Comparison of ENCODE assay signal across 12 cellular contexts in genomic region chr1:26923711-26924110, GRCh38. TPM values are rescaled to one million over a fixed set of nuclear protein-coding genes. Genes with fewer than 3 reads are reported as not detected.
A peak's percentile ranks its signal among the peaks of the same experiment; 100 is the strongest.
DNase-seq lines count a peak whose midpoint lies in the region; ATAC-seq and TF ChIP-seq lines count a peak whose summit lies in the region.
"Had no signal": no experiment of that assay in that cellular context is flagged by ENCODE, and none has a peak within 500 bp of the region (broad histone marks: within the 10 kb centered on the region; RNA-seq: fewer than 3 reads in every experiment).

No MANE protein-coding gene starts in this region.

- H3K4me1 ChIP-seq in CD8-positive, alpha-beta memory T cell (ENCODE audit: insufficient read depth, low read length), result peaks cover 22% of the 10 kb centered on the region
- H3K4me1 ChIP-seq in HCT116 (ENCODE audit: control insufficient read depth in 1 of 2, insufficient read depth in 2 of 2, low read length in 2 of 2), result peaks cover 9 to 26% of the 10 kb centered on the region in 2 experiments; a peak in 3 of 4 replicates
- peaks cover 11 to 12% of the 10 kb centered on the region in 2 donors for H3K4me1 ChIP-seq in naive thymus-derived CD4-positive, alpha-beta T cell (ENCODE audit: control insufficient read depth in 2 of 2, insufficient read depth in 2 of 2, low read length in 2 of 2)

- H3K27ac ChIP-seq in CD8-positive, alpha-beta memory T cell (ENCODE audit: low read depth, low read length), result no peak overlapping the region
- H3K27ac ChIP-seq in HCT116 (ENCODE audit: low read depth, low read length), result no peak overlapping the region
- no peak overlapping the region for H3K27ac ChIP-seq in naive thymus-derived CD4-positive, alpha-beta T cell (ENCODE audit: low read depth, low read length)
- H3K27ac ChIP-seq: esophagus muscularis mucosa had no signal

- no peak for TF ChIP-seq POLR2A in HCT116 (IDR thresholded peaks at IDR 0.05; ENCODE audit: borderline replicate concordance, extremely low read depth, insufficient read depth, insufficient read length)

- peaks cover 4 to 53% (median 6%) of the 10 kb centered on the region in 3 donors for H3K36me3 Mint-ChIP-seq in CD8-positive, alpha-beta memory T cell
- H3K36me3 Mint-ChIP-seq in activated naive CD8-positive, alpha-beta T cell treated with anti-CD3 and anti-CD28 coated beads for 36 hours, result peaks cover 45% of the 10 kb centered on the region
- H3K36me3 Mint-ChIP-seq in naive thymus-derived CD4-positive, alpha-beta T cell, result peaks cover 0 to 20% (median 14%) of the 10 kb centered on the region in 5 donors

- no peak for DNase-seq in CD8-positive, alpha-beta memory T cell
- DNase-seq in HCT116 (ENCODE audit: low read depth, low spot score), result no peak
- DNase-seq in activated naive CD8-positive, alpha-beta T cell treated with anti-CD3 and anti-CD28 coated beads for 36 hours, result peak; percentile 4
- no peak for DNase-seq in naive thymus-derived CD4-positive, alpha-beta T cell
- DNase-seq in activated effector memory CD4-positive, alpha-beta T cell treated with Interleukin-2 at 50 U/mL for 16 hours, result no peak
- DNase-seq: DMS53, NCI-H2029 treated with DMSO at 0.1 percent for 48 hours, nucleus accumbens, OCI-M1 had no signal

- POLR2A ChIA-PET in CD8-positive, alpha-beta memory T cell (lab: Charles Lee), result no interaction called here
- POLR2A ChIA-PET in HCT116 (lab: Charles Lee), result no interaction called here
- POLR2A ChIA-PET in naive thymus-derived CD4-positive, alpha-beta T cell (lab: Charles Lee), result interaction anchor here (0.9 to 1.2 kb wide), 4 partner anchors 8 to 34 kb away, joined by 3 to 5 read pairs (median 3); partner anchors contain the start of genes GPATCH3 and GPN2

- ATAC-seq in HCT116, result no peak
- ATAC-seq in naive thymus-derived CD4-positive, alpha-beta T cell, result no peak
- ATAC-seq in HG03135 (IDR thresholded peaks at IDR 0.05; ENCODE audit: unreplicated experiment), result no peak
- no peak for ATAC-seq in GM18520 (IDR thresholded peaks at IDR 0.05; ENCODE audit: unreplicated experiment)

- peak overlapping the region in 5 of 7 donors; percentile 41 to 94 (median 93) for H3K4me3 Mint-ChIP-seq in CD8-positive, alpha-beta memory T cell
- peak overlapping the region; percentile 96 for H3K4me3 Mint-ChIP-seq in activated naive CD8-positive, alpha-beta T cell treated with anti-CD3 and anti-CD28 coated beads for 36 hours
- peak overlapping the region in 7 of 10 donors; percentile 21 to 97 (median 94) for H3K4me3 Mint-ChIP-seq in naive thymus-derived CD4-positive, alpha-beta T cell

- peak overlapping the region in 3 of 8 donors; percentile 43 to 95 (median 87) for H3K27ac Mint-ChIP-seq in CD8-positive, alpha-beta memory T cell
- H3K27ac Mint-ChIP-seq in activated naive CD8-positive, alpha-beta T cell treated with anti-CD3 and anti-CD28 coated beads for 36 hours, result peak overlapping the region; percentile 98
- H3K27ac Mint-ChIP-seq in naive thymus-derived CD4-positive, alpha-beta T cell, result peak overlapping the region in 2 of 9 donors; percentile 28 to 96

- CTCF ChIA-PET in CD8-positive, alpha-beta memory T cell (lab: Charles Lee), result interaction anchor here (1.1 kb wide), 1 partner anchor 16 kb away, joined by 3 read pairs; no protein-coding TSS in a partner anchor
- CTCF ChIA-PET in HCT116 (lab: Charles Lee), result no interaction called here
- CTCF ChIA-PET in naive thymus-derived CD4-positive, alpha-beta T cell (lab: Charles Lee), result no interaction called here

- no peaks in the 10 kb centered on the region for H3K9me2 ChIP-seq in HCT116 (ENCODE audit: insufficient read depth)

- H3K36me3 ChIP-seq in CD8-positive, alpha-beta memory T cell (ENCODE audit: insufficient read depth, low read length), result peaks cover 21% of the 10 kb centered on the region
- peaks cover 22 to 42% of the 10 kb centered on the region in 2 experiments for H3K36me3 ChIP-seq in HCT116 (ENCODE audit: control insufficient read depth in 1 of 2, insufficient read depth in 2 of 2, low read length in 2 of 2)
- H3K36me3 ChIP-seq in naive thymus-derived CD4-positive, alpha-beta T cell (ENCODE audit: control insufficient read depth in 2 of 3, insufficient read depth in 3 of 3, low read length in 3 of 3), result peaks cover 0 to 35% (median 8%) of the 10 kb centered on the region in 3 experiments

- H3K9ac ChIP-seq in HCT116 (ENCODE audit: low read length), result no peak overlapping the region

- H3K4me2 ChIP-seq in HCT116 (ENCODE audit: low read length), result peak overlapping the region; percentile 98

- H3K4me1 Mint-ChIP-seq in CD8-positive, alpha-beta memory T cell, result peaks cover 33 to 53% (median 49%) of the 10 kb centered on the region in 3 donors
- peaks cover 44% of the 10 kb centered on the region for H3K4me1 Mint-ChIP-seq in activated naive CD8-positive, alpha-beta T cell treated with anti-CD3 and anti-CD28 coated beads for 36 hours
- peaks cover 23 to 53% (median 41%) of the 10 kb centered on the region in 7 donors for H3K4me1 Mint-ChIP-seq in naive thymus-derived CD4-positive, alpha-beta T cell

- RAD21 ChIA-PET in HCT116 (lab: Charles Lee; ENCODE audit: low non-redundant PET in 1 of 2, low total read pairs in 2 of 2, uncharacterized antibody in 2 of 2, unreplicated experiment in 2 of 2), result no interaction called here

- no peaks in the 10 kb centered on the region for H3K27me3 ChIP-seq in CD8-positive, alpha-beta memory T cell (ENCODE audit: insufficient read depth, low read length, poor library complexity, severe bottlenecking)
- H3K27me3 ChIP-seq in HCT116 (ENCODE audit: insufficient read depth, low read length), result no peaks in the 10 kb centered on the region
- H3K27me3 ChIP-seq in naive thymus-derived CD4-positive, alpha-beta T cell (ENCODE audit: control insufficient read depth in 2 of 2, insufficient read depth in 2 of 2, low read length in 2 of 2), result no peaks in the 10 kb centered on the region
- H3K27me3 ChIP-seq: esophagus muscularis mucosa had no signal

- intact Hi-C loops in HCT116 (cut with micrococcal nuclease), result no loop called here
- intact Hi-C loops in naive thymus-derived CD4-positive, alpha-beta T cell (cut with micrococcal nuclease), result loop anchor here (5.0 kb wide), 3 partner anchors 849 to 1676 kb away; partner anchors contain the start of genes MED18 (in 1 of the 2), RSRP1 (in 1 of the 2) and STX12 (in 1 of the 2)

- H3K79me2 ChIP-seq in HCT116 (ENCODE audit: insufficient read depth, low read length), result peaks cover 71% of the 10 kb centered on the region

- peaks cover 0 to 1% of the 10 kb centered on the region in 2 donors for H3K27me3 Mint-ChIP-seq in CD8-positive, alpha-beta memory T cell
- peaks cover 4% of the 10 kb centered on the region for H3K27me3 Mint-ChIP-seq in activated naive CD8-positive, alpha-beta T cell treated with anti-CD3 and anti-CD28 coated beads for 36 hours
- no peaks in the 10 kb centered on the region for H3K27me3 Mint-ChIP-seq in naive thymus-derived CD4-positive, alpha-beta T cell

- no peak overlapping the region for H3K4me3 ChIP-seq in CD8-positive, alpha-beta memory T cell (ENCODE audit: low read length)
- H3K4me3 ChIP-seq in HCT116 (replicated peaks in 1 of 2; ENCODE audit: low read depth in 1 of 2, low read length in 2 of 2), result no peak overlapping the region
- H3K4me3 ChIP-seq in naive thymus-derived CD4-positive, alpha-beta T cell (ENCODE audit: low read length), result no peak overlapping the region

- H4K20me1 ChIP-seq in HCT116 (ENCODE audit: insufficient read depth), result peaks cover 11% of the 10 kb centered on the region; the same call in 1 of the 2 replicates

- no peaks in the 10 kb centered on the region for H3K9me3 ChIP-seq in CD8-positive, alpha-beta memory T cell (ENCODE audit: low read length)
- no peaks in the 10 kb centered on the region for H3K9me3 ChIP-seq in HCT116 (ENCODE audit: control insufficient read depth in 1 of 2, insufficient read depth in 1 of 2, low read depth in 1 of 2, low read length in 2 of 2)
- no peaks in the 10 kb centered on the region for H3K9me3 ChIP-seq in naive thymus-derived CD4-positive, alpha-beta T cell (ENCODE audit: control insufficient read depth in 2 of 3, low read length in 3 of 3)
- H3K9me3 ChIP-seq: esophagus muscularis mucosa had no signal

- TF ChIP-seq RAD21 in HCT116 (IDR thresholded peaks at IDR 0.05; ENCODE audit: low read depth), result no peak

- no TSS peak for BruUV-seq in HCT116 (replicated peaks; lab: Mats Ljungman, UMichigan)

- H3K9me3 Mint-ChIP-seq in CD8-positive, alpha-beta memory T cell, result no peaks in the 10 kb centered on the region
- no peaks in the 10 kb centered on the region for H3K9me3 Mint-ChIP-seq in activated naive CD8-positive, alpha-beta T cell treated with anti-CD3 and anti-CD28 coated beads for 36 hours
- H3K9me3 Mint-ChIP-seq in naive thymus-derived CD4-positive, alpha-beta T cell, result peaks cover 0 to 3% (median 0%) of the 10 kb centered on the region in 11 donors

- H2AFZ ChIP-seq in HCT116 (ENCODE audit: low read depth, low read length, poor library complexity, severe bottlenecking), result no peak overlapping the region

- no peak for TF ChIP-seq CTCF in HCT116 (IDR thresholded peaks at IDR 0.05 in 2 of 3, conservative IDR thresholded peaks at IDR 0.05 in 1 of 3; ENCODE audit: borderline replicate concordance in 1 of 3, insufficient read depth in 1 of 3, low read depth in 2 of 3, low read length in 2 of 3)

RNA-seq across cellular contexts. Expression of gene NUDC, which starts 2.2 kb away (rescaled TPM):
- 100 to 1,000 TPM; 167 to 168 TPM for total RNA-seq in CD8-positive, alpha-beta memory T cell
- 122 TPM for polyA plus RNA-seq in CD8-positive, alpha-beta memory T cell
- total RNA-seq in HCT116 (2021; ENCODE audit: unreplicated experiment), result 119 TPM
- polyA plus RNA-seq in HCT116 (2012), result 105 and 121 TPM in 2 replicates
- total RNA-seq in activated naive CD8-positive, alpha-beta T cell treated with anti-CD3 and anti-CD28 coated beads for 36 hours, result 100 to 1,000 TPM; 146 to 147 TPM
- total RNA-seq in naive thymus-derived CD4-positive, alpha-beta T cell, result 10 to 100 TPM; 36.5 to 69.0 (median 40.5) TPM
- 100 to 1,000 TPM in 1 of 2 donors, 10 to 100 TPM in 1; 93.2 to 125 TPM for polyA plus RNA-seq in naive thymus-derived CD4-positive, alpha-beta T cell

RNA-seq across cellular contexts. Expression of gene NR0B2, which starts 9.9 kb away (rescaled TPM):
- not detected for total RNA-seq in CD8-positive, alpha-beta memory T cell
- polyA plus RNA-seq in CD8-positive, alpha-beta memory T cell, result not detected
- total RNA-seq in HCT116 (2021; ENCODE audit: unreplicated experiment), result not detected
- polyA plus RNA-seq in HCT116 (2012), result 0.11 TPM in 1 of 2 replicates, not detected in the other
- total RNA-seq in activated naive CD8-positive, alpha-beta T cell treated with anti-CD3 and anti-CD28 coated beads for 36 hours, result not detected
- not detected for total RNA-seq in naive thymus-derived CD4-positive, alpha-beta T cell
- polyA plus RNA-seq in naive thymus-derived CD4-positive, alpha-beta T cell, result not detected
- total RNA-seq: esophagus muscularis mucosa had no signal

RNA-seq across cellular contexts. Expression of gene GPATCH3, which starts 23.4 kb away (rescaled TPM):
- 10 to 100 TPM; 20.0 to 21.3 TPM for total RNA-seq in CD8-positive, alpha-beta memory T cell
- 15.2 TPM for polyA plus RNA-seq in CD8-positive, alpha-beta memory T cell
- 14.8 TPM for total RNA-seq in HCT116 (2021; ENCODE audit: unreplicated experiment)
- polyA plus RNA-seq in HCT116 (2012), result 7.2 and 8.1 TPM in 2 replicates
- 10 to 100 TPM; 13.3 to 14.4 TPM for total RNA-seq in activated naive CD8-positive, alpha-beta T cell treated with anti-CD3 and anti-CD28 coated beads for 36 hours
- 10 to 100 TPM; 17.0 to 38.4 (median 22.6) TPM for total RNA-seq in naive thymus-derived CD4-positive, alpha-beta T cell
- polyA plus RNA-seq in naive thymus-derived CD4-positive, alpha-beta T cell, result 10 to 100 TPM; 12.5 to 21.3 TPM

RNA-seq across cellular contexts. Expression of gene GPN2, which starts 33.6 kb away (rescaled TPM):
- 10 to 100 TPM; 60.2 to 69.9 TPM for total RNA-seq in CD8-positive, alpha-beta memory T cell
- 18.8 TPM for polyA plus RNA-seq in CD8-positive, alpha-beta memory T cell
- total RNA-seq in HCT116 (2021; ENCODE audit: unreplicated experiment), result 37.2 TPM
- polyA plus RNA-seq in HCT116 (2012), result 42.0 and 42.9 TPM in 2 replicates
- total RNA-seq in activated naive CD8-positive, alpha-beta T cell treated with anti-CD3 and anti-CD28 coated beads for 36 hours, result 10 to 100 TPM; 64.1 to 65.0 TPM
- 10 to 100 TPM; 22.1 to 50.6 (median 34.8) TPM for total RNA-seq in naive thymus-derived CD4-positive, alpha-beta T cell
- polyA plus RNA-seq in naive thymus-derived CD4-positive, alpha-beta T cell, result 10 to 100 TPM in 1 of 2 donors, 1 to 10 TPM in 1; 9.1 to 20.4 TPM

RNA-seq across cellular contexts. Expression of gene KDF1, which starts 36.6 kb away (rescaled TPM):
- under 1 TPM; 0.24 to 0.39 TPM for total RNA-seq in CD8-positive, alpha-beta memory T cell
- 4.6 TPM for polyA plus RNA-seq in CD8-positive, alpha-beta memory T cell
- 23.0 TPM for total RNA-seq in HCT116 (2021; ENCODE audit: unreplicated experiment)
- 27.4 and 29.6 TPM in 2 replicates for polyA plus RNA-seq in HCT116 (2012)
- under 1 TPM; 0.47 to 0.60 TPM for total RNA-seq in activated naive CD8-positive, alpha-beta T cell treated with anti-CD3 and anti-CD28 coated beads for 36 hours
- 1 to 10 TPM in 4 of 5 experiments, not detected in 1; 1.7 to 2.2 (median 2.2) TPM for total RNA-seq in naive thymus-derived CD4-positive, alpha-beta T cell
- 1 to 10 TPM; 6.9 to 9.5 TPM for polyA plus RNA-seq in naive thymus-derived CD4-positive, alpha-beta T cell
